ENCODE assay signal across 21 cellular contexts in the genomic region with DNA sequence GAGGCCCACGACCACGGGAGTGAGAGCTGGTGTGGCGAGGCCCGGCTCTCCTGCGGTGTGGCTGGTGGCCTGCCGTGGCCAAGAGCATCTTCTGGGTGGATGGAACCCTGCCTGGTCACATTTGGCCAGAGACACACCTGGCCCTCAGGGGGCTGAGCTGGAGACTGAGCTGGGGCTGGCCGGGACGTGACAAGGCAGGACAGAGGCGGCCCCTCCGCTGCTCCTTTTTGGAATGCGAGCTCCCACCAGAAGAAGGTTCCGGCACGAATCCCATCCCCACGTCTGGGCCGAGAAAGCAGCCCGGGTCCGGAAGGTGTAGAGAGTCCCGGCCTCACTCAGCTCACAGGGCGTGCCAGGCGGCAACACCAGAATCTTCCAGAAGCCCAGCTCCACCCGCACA.
"Had no signal": no experiment of that assay in that cellular context is flagged by ENCODE, and none has a peak within 500 bp of the region (broad histone marks: within the 10 kb centered on the region; RNA-seq: fewer than 3 reads in every experiment).

No MANE protein-coding gene starts in this region.

- H3K4me2 ChIP-seq: smooth muscle cell had no signal

- H3K4me3 Mint-ChIP-seq: activated CD8-positive, alpha-beta T cell treated with anti-CD3 and anti-CD28 coated beads, Interleukin-2, amount 10 ng/mL, durations not matched to agents 7 days and 5 days; activated T-cell treated with anti-CD3 and anti-CD28 coated beads, Interleukin-2, amount 50 U/mL, for 4 hours; T-cell had no signal

- DNase-seq: activated CD4-positive, alpha-beta T cell treated with anti-CD3 and anti-CD28 coated beads for 48 hours; activated CD4-positive, CD25-positive, alpha-beta regulatory T cell; activated CD8-positive, alpha-beta T cell treated with anti-CD3 and anti-CD28 coated beads, Interleukin-2, amount 10 ng/mL, durations not matched to agents 7 days and 5 days; activated effector memory CD4-positive, alpha-beta T cell treated with anti-CD3 and anti-CD28 coated beads, Interleukin-2, amount 50 U/mL, for 16 hours; activated naive CD4-positive, alpha-beta T cell treated with anti-CD3 and anti-CD28 coated beads, Interleukin-2, amount 50 U/mL, for 16 hours; activated T-cell treated with anti-CD3 and anti-CD28 coated beads, Interleukin-2, amount 50 U/mL, for 4 hours; dermis blood vessel endothelial cell; effector memory CD4-positive, alpha-beta T cell; midbrain; stimulated activated CD4-positive, alpha-beta T cell treated with anti-CD3 and anti-CD28 coated beads, Interleukin-4, amount 100 ng/mL, for 4 hours; stimulated activated naive CD4-positive, alpha-beta T cell; T-cell; T1000; thyroid gland had no signal

- H3K4me1 ChIP-seq: right lobe of liver had no signal

- H3K27me3 Mint-ChIP-seq: T-cell had no signal

- FAIRE-seq: astrocyte had no signal

- H3K9me3 Mint-ChIP-seq: activated T-cell treated with anti-CD3 and anti-CD28 coated beads, Interleukin-2, amount 50 U/mL, for 4 hours; T-cell had no signal

- H3K36me3 ChIP-seq: adrenal gland, ovary, right lobe of liver had no signal

- H3K4me3 ChIP-seq: adrenal gland, lower lobe of right lung, ovary, right lobe of liver, smooth muscle cell, thyroid gland had no signal

- H3K27ac Mint-ChIP-seq: activated CD8-positive, alpha-beta T cell treated with anti-CD3 and anti-CD28 coated beads, Interleukin-2, amount 10 ng/mL, durations not matched to agents 7 days and 5 days had no signal

- H3K27me3 ChIP-seq: adrenal gland, ovary, right lobe of liver, thyroid gland had no signal

- H3K9me3 ChIP-seq: adrenal gland, lower lobe of right lung, ovary, right lobe of liver, thyroid gland had no signal

- H3K27ac ChIP-seq: adrenal gland, lower lobe of right lung, ovary, right lobe of liver, thyroid gland had no signal

- ATAC-seq: activated CD8-positive, alpha-beta T cell treated with anti-CD3 and anti-CD28 coated beads, Interleukin-2, amount 10 ng/mL, durations not matched to agents 7 days and 5 days; activated T-cell treated with anti-CD3 and anti-CD28 coated beads, Interleukin-2, amount 50 U/mL, for 4 hours; lower lobe of right lung; right lobe of liver; SK-N-SH treated with all-trans-retinoic acid at 6 μM for 48 hours; T-cell had no signal
